Comparison of ENCODE assay signal across 21 cellular contexts in the genomic region with DNA sequence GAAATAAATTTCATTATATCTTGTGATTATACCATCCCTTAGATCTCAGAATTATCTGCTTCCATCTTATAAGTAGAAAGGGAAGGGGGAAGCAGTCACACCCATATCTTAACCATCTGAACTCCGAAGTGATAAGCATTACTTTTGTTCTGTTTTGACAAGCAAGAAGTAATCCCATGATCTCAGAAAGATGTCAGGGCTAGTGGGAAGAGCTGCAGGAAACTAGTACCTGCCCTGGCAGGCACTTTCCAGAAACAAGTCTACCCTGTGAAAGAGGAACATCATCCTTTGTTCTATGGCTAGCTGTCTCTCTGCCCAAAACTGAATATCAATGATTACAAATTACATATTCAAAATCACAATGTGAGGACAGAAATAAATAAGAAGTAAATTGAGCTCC.
"Had no signal": no experiment of that assay in that cellular context is flagged by ENCODE, and none has a peak within 500 bp of the region (broad histone marks: within the 10 kb centered on the region; RNA-seq: fewer than 3 reads in every experiment).

No MANE protein-coding gene starts in this region.

- H3K4me2 ChIP-seq: smooth muscle cell had no signal

- H3K27ac ChIP-seq: left ventricle myocardium inferior, ovary, right atrium auricular region, right lobe of liver, stomach, testis, thyroid gland, transverse colon, upper lobe of left lung, vagina had no signal

- DNase-seq: islet precursor cell; left ventricle myocardium inferior; midbrain; mucosa of descending colon; naive thymus-derived CD4-positive, alpha-beta T cell; ovary; right lobe of liver; stimulated activated CD4-positive, alpha-beta T cell treated with anti-CD3 and anti-CD28 coated beads, Interleukin-1b, Interleukin-23, amount 100 ng/mL, for 48 hours; stimulated activated CD4-positive, alpha-beta T cell treated with anti-CD3 and anti-CD28 coated beads, Interleukin-4, amount 100 ng/mL, for 1 hour; stimulated activated naive B cell treated with anti-CD40 and anti-IgM and Interleukin-4, amounts not matched to agents 10 μg/mL and 1 μg/mL and 100 μg/mL, for 72 hours; stimulated activated naive CD8-positive, alpha-beta T cell treated with anti-CD3 and anti-CD28 coated beads, Interleukin-15, Interleukin-2, amounts not matched to agents 100 U/mL and 50 U/mL, for 24 hours; stomach; testis; thyroid gland; transverse colon; upper lobe of left lung had no signal

- H3K4me1 ChIP-seq: left ventricle myocardium inferior, right atrium auricular region, right lobe of liver, stomach, testis, thyroid gland, transverse colon, upper lobe of left lung, vagina had no signal

- H3K9me3 ChIP-seq: left ventricle myocardium inferior, mucosa of descending colon, ovary, right atrium auricular region, right lobe of liver, stomach, testis, thyroid gland, transverse colon, upper lobe of left lung, vagina had no signal

- H3K27me3 ChIP-seq: ovary, right atrium auricular region, right lobe of liver, stomach, testis, thyroid gland, transverse colon, upper lobe of left lung, vagina had no signal

- H3K36me3 ChIP-seq: left ventricle myocardium inferior, ovary, right atrium auricular region, right lobe of liver, stomach, thyroid gland, transverse colon, upper lobe of left lung, vagina had no signal

- ATAC-seq: mucosa of descending colon; naive thymus-derived CD4-positive, alpha-beta T cell; natural killer cell treated with Interleukin-12 subunit alpha and Interleukin-12 subunit beta and Interleukin-15 and Interleukin-18, amount 100 ng/mL, for 72 hours; right lobe of liver; stimulated activated naive B cell treated with anti-CD40 and anti-IgM and Interleukin-4, amounts not matched to agents 10 μg/mL and 1 μg/mL and 100 μg/mL, for 72 hours; stimulated activated naive CD8-positive, alpha-beta T cell treated with anti-CD3 and anti-CD28 coated beads, Interleukin-15, Interleukin-2, amounts not matched to agents 100 U/mL and 50 U/mL, for 24 hours had no signal

- H3K4me3 ChIP-seq: left ventricle myocardium inferior, lung, mucosa of descending colon, ovary, right atrium auricular region, right lobe of liver, smooth muscle cell, stomach, testis, thyroid gland, transverse colon, upper lobe of left lung, vagina had no signal
